In genomic region chr4:33625762-33626161, GRCh38 we compare ENCODE assay signal across 15 cellular contexts.
DNase-seq lines count a peak whose midpoint lies in the region; ATAC-seq and TF ChIP-seq lines count a peak whose summit lies in the region.
"Had no signal": no experiment of that assay in that cellular context is flagged by ENCODE, and none has a peak within 500 bp of the region (broad histone marks: within the 10 kb centered on the region; RNA-seq: fewer than 3 reads in every experiment).

No MANE protein-coding gene starts in this region.

- no peak for TF ChIP-seq POLR2A in prostate gland (IDR thresholded peaks at IDR 0.05)

- intact Hi-C loops in prostate gland (cut with DNase I) (no loop called here), left cardiac atrium (cut with DNase I) (no loop called here)

- no peaks in the 10 kb centered on the region for H3K27me3 ChIP-seq in prostate gland (replicated peaks; ENCODE audit: insufficient read depth)
- H3K27me3 ChIP-seq: gastrocnemius medialis had no signal

- H3K4me1 ChIP-seq in prostate gland (replicated peaks), result no peaks in the 10 kb centered on the region
- H3K4me1 ChIP-seq: gastrocnemius medialis, HAP-1, parathyroid adenoma had no signal

- peak; percentile 41 for TF ChIP-seq CTCF in epithelial cell of esophagus (IDR thresholded peaks at IDR 0.05; ENCODE audit: insufficient read depth, low read depth, low read length, missing control alignments)
- peak; percentile 38 for TF ChIP-seq CTCF in retinal pigment epithelial cell (conservative IDR thresholded peaks at IDR 0.05; ENCODE audit: low read depth, low read length)
- TF ChIP-seq CTCF in prostate gland (IDR thresholded peaks at IDR 0.05), result no peak

- no peak overlapping the region for H3K27ac ChIP-seq in prostate gland
- H3K27ac ChIP-seq: gastrocnemius medialis, parathyroid adenoma had no signal

- DNase-seq in NCI-H748 (lab: John Stamatoyannopoulos, UW; ENCODE audit: unreplicated experiment) (peak; percentile 19), NCI-H748 treated with DMSO at 0.1 percent for 48 hours (lab: John Stamatoyannopoulos, UW) (no peak), NCI-H526 (lab: John Stamatoyannopoulos, UW) (peak; percentile 34 to 37), epithelial cell of esophagus (ENCODE audit: low read depth) (peak; percentile 24), retinal pigment epithelial cell (ENCODE audit: low read depth) (no peak), prostate gland (ENCODE audit: low spot score) (no peak), left cardiac atrium (no peak)
- DNase-seq: activated naive CD4-positive, alpha-beta T cell; effector memory CD8-positive, alpha-beta T cell; gastrocnemius medialis; MM.1S; NCI-H345 had no signal

- H3K4me3 ChIP-seq in epithelial cell of esophagus (ENCODE audit: low read length) (no peak overlapping the region), retinal pigment epithelial cell (ENCODE audit: low read length) (no peak overlapping the region), prostate gland (no peak overlapping the region)
- H3K4me3 ChIP-seq: gastrocnemius medialis, HAP-1 had no signal

- H3K9me3 ChIP-seq in prostate gland, result no peaks in the 10 kb centered on the region
- H3K9me3 ChIP-seq: gastrocnemius medialis, HAP-1 had no signal

- H3K36me3 ChIP-seq in prostate gland, result no peaks in the 10 kb centered on the region
- H3K36me3 ChIP-seq: gastrocnemius medialis, HAP-1 had no signal

- no peak for ATAC-seq in GM18867 (IDR thresholded peaks at IDR 0.05; ENCODE audit: unreplicated experiment)
- no peak for ATAC-seq in left cardiac atrium
- ATAC-seq: effector memory CD8-positive, alpha-beta T cell had no signal

Comparison
In these comparisons a context has a peak if more than half of its experiments do, and no peak if none do; other contexts are left out.
1. DNase-seq: peak in NCI-H748 (single experiment), NCI-H526 (2 of 2) and epithelial cell of esophagus (single experiment); none in NCI-H748 treated with DMSO at 0.1 percent for 48 hours (single experiment), retinal pigment epithelial cell (single experiment), prostate gland (single experiment) and left cardiac atrium (single experiment).
2. CTCF ChIP-seq: peak in epithelial cell of esophagus (single experiment) and retinal pigment epithelial cell (single experiment); none in prostate gland (0 of 4).